ENCODE assay signal across 8 cellular contexts in the genomic region with DNA sequence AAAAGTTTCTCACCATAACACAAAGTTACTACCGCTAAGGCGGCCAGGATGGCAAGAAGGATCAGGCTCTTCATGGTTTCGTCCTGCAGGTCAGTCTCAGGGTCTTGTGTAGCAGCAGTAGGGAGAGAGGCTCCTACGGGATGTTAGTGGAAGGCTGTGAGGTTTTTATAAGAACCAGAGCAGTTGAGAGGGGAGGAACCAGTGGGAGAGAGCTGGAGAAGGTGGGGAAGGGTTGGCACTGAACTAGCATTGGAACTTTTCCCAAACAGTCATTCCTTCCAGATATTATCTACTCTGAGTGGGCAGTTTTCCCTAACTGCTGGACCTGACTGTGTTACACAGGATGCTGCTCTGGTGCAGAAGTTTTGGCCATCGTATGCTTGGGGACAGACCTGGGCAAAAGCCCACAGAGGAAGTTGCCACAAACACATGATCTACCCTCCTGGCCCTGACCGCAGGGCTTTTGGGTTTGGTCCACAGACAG. TPM values are rescaled to one million over a fixed set of nuclear protein-coding genes. Genes with fewer than 3 reads are reported as not detected.
A peak's percentile ranks its signal among the peaks of the same experiment; 100 is the strongest.
DNase-seq lines count a peak whose midpoint lies in the region; ATAC-seq and TF ChIP-seq lines count a peak whose summit lies in the region.

A gene (minus strand): TSS at position 137 of the 484 bp plus-strand sequence. CDS start 63 bp downstream, at position 74.

- POLR2A ChIA-PET in GM10248 (lab: Yijun Ruan, JAX) = no interaction called here
- POLR2A ChIA-PET in HEK293T (lab: Yijun Ruan, JAX) = no interaction called here

- H3K27ac Mint-ChIP-seq in natural killer cell = peak within 1 kb of the TSS; percentile 61 to 88

- no peak for TF ChIP-seq CTCF in AG10803 (conservative IDR thresholded peaks at IDR 0.05; ENCODE audit: low read length)
- TF ChIP-seq CTCF in natural killer cell (IDR thresholded peaks at IDR 0.05) = no peak
- no peak for TF ChIP-seq CTCF in GM10248 (IDR thresholded peaks at IDR 0.05; ENCODE audit: control extremely low read depth, extremely low read depth, low read depth, missing control alignments)

- H3K4me1 Mint-ChIP-seq in natural killer cell = peaks cover 23 to 27% of the 10 kb centered on the region in 2 donors

- in situ Hi-C loops in endometrial microvascular endothelial cells (cut with HindIII; ENCODE audit: inconsistent ontology term, low pct_unique_long_range_greater_than_20kb, low sequenced_read_pairs) = no loop called here

- intact Hi-C loops in natural killer cell (cut with micrococcal nuclease) = loop anchor here (2.0 kb wide), 1 partner anchor 115 kb away; a partner anchor contains a TSS

- no peaks in the 10 kb centered on the region for H3K36me3 Mint-ChIP-seq in natural killer cell

- no peak for ATAC-seq in natural killer cell

- H3K4me3 ChIP-seq in AG10803 (ENCODE audit: low read length) = peak within 1 kb of the TSS; percentile 3; the same call in 1 of the 2 replicates

- peaks cover 36 to 67% of the 10 kb centered on the region in 2 donors for H3K27me3 Mint-ChIP-seq in natural killer cell (ENCODE audit: low read depth in 2 of 2)

- DNase-seq in AG10803 (ENCODE audit: low read depth) (peak; percentile 24), NCI-H446 treated with DMSO at 0.1 percent for 48 hours (lab: John Stamatoyannopoulos, UW) (peak; percentile 81), natural killer cell (no peak), GM10248 (ENCODE audit: extremely low spot score) (no peak), Kasumi-1 (lab: John Stamatoyannopoulos, UW) (no peak), NCI-H2107 (lab: John Stamatoyannopoulos, UW) (no peak), HEK293T (ENCODE audit: extremely low spot score) (no peak)

- CTCF ChIA-PET in GM10248 (lab: Yijun Ruan, JAX) (no interaction called here), HEK293T (lab: Yijun Ruan, JAX) (no interaction called here)

- no peaks in the 10 kb centered on the region for H3K9me3 Mint-ChIP-seq in natural killer cell

- peak within 1 kb of the TSS; percentile 62 for H3K4me3 Mint-ChIP-seq in natural killer cell

TF ChIP-seq in HEK293T, 16 proteins besides CTCF, POLR2A, EP300 and RAD21:
- TF ChIP-seq ELF4 (IDR thresholded peaks at IDR 0.05) (no peak), L3MBTL2 (conservative IDR thresholded peaks at IDR 0.05) (no peak), FOXM1 (IDR thresholded peaks at IDR 0.05; ENCODE audit: borderline replicate concordance) (no peak), SP1 (IDR thresholded peaks at IDR 0.05) (no peak), ARNT (IDR thresholded peaks at IDR 0.05) (no peak), LEF1 (IDR thresholded peaks at IDR 0.05; ENCODE audit: borderline replicate concordance) (no peak), TARDBP (IDR thresholded peaks at IDR 0.05) (no peak), FOXA1 (IDR thresholded peaks at IDR 0.05) (no peak), CTBP1 (IDR thresholded peaks at IDR 0.05; ENCODE audit: borderline replicate concordance) (no peak), FOXK2 (IDR thresholded peaks at IDR 0.05) (no peak), BHLHE40 (IDR thresholded peaks at IDR 0.05; ENCODE audit: borderline replicate concordance) (no peak), ZNF384 (IDR thresholded peaks at IDR 0.05) (no peak), SUZ12 (IDR thresholded peaks at IDR 0.05) (no peak), NFRKB (IDR thresholded peaks at IDR 0.05) (no peak), HDGF (IDR thresholded peaks at IDR 0.05; ENCODE audit: borderline replicate concordance) (no peak)
- TF ChIP-seq, protein P1, sequence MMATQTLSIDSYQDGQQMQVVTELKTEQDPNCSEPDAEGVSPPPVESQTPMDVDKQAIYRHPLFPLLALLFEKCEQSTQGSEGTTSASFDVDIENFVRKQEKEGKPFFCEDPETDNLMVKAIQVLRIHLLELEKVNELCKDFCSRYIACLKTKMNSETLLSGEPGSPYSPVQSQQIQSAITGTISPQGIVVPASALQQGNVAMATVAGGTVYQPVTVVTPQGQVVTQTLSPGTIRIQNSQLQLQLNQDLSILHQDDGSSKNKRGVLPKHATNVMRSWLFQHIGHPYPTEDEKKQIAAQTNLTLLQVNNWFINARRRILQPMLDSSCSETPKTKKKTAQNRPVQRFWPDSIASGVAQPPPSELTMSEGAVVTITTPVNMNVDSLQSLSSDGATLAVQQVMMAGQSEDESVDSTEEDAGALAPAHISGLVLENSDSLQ (IDR thresholded peaks at IDR 0.05) = no peak

RNA-seq across cellular contexts. Expression of the gene that starts here (rescaled TPM):
- total RNA-seq in endometrial microvascular endothelial cells (ENCODE audit: inconsistent ontology term) (17.3 TPM), natural killer cell (1 to 10 TPM in 1 of 3 donors, under 1 TPM in 1, not detected in 1; 0.89 to 1.1 TPM)

Comparison
In these comparisons a context has a peak if more than half of its experiments do, and no peak if none do; other contexts are left out.
1. DNase-seq: peak in AG10803 (single experiment) and NCI-H446 treated with DMSO at 0.1 percent for 48 hours (single experiment); none in natural killer cell (single experiment), GM10248 (single experiment), Kasumi-1 (0 of 2), NCI-H2107 (single experiment) and HEK293T (single experiment).